9 cellular contexts compared by ENCODE assay signal in the genomic region with DNA sequence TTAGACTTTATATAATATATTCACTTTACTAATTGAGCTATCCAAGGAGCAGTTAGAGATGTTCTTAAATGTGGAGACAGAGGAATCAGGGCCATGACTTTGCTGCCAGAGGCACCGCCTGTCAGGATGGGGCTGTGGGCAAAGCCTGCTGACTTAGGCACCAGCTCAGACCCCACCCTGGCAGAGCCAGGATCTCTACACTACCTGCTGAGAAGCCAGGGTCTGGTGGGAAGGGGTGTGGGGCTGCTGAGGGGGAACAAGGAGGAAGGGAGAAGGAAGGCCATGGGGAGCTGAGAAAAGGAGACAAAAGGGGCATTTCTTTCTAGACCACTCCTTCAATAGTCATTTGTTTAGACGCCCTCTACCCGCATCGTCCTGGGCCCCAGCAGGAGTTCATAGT.
"Had no signal": no experiment of that assay in that cellular context is flagged by ENCODE, and none has a peak within 500 bp of the region (broad histone marks: within the 10 kb centered on the region; RNA-seq: fewer than 3 reads in every experiment).

No MANE protein-coding gene starts in this region.

- ATAC-seq: HCT116, HepG2 had no signal

- DNase-seq: GM23248, GOT3, H7, HFFc6 had no signal

- H3K4me3 Mint-ChIP-seq: HFFc6 had no signal

- H3K4me3 ChIP-seq: GM23248, HAP-1 had no signal

- H3K27ac Mint-ChIP-seq: HFFc6, IgD-negative memory B cell had no signal

- H3K27ac ChIP-seq: GM23248, HL-60 had no signal

- H3K9me3 Mint-ChIP-seq: HFFc6, IgD-negative memory B cell had no signal
